1 cellular context compared by ENCODE assay signal in genomic region chr7:50558380-50559051, GRCh38.
TF ChIP-seq lines count a peak whose summit lies in the region.

No MANE protein-coding gene starts in this region.

TF ChIP-seq in K562, 482 proteins besides CTCF, POLR2A, EP300 and RAD21 (continued from another document and continues in another):
- TF ChIP-seq STAT6 (CRISPR knock-in tag; IDR thresholded peaks at IDR 0.05) (no peak), ARID3B (CRISPR knock-in tag; IDR thresholded peaks at IDR 0.05; ENCODE audit: borderline replicate concordance) (no peak), NEUROD1 (IDR thresholded peaks at IDR 0.05; ENCODE audit: borderline replicate concordance, low read depth, low read length, partially characterized antibody) (no peak), ARID1B (IDR thresholded peaks at IDR 0.05) (peak; percentile 96), NCOA6 (IDR thresholded peaks at IDR 0.05) (no peak), CEBPG (CRISPR knock-in tag; IDR thresholded peaks at IDR 0.05) (peak; percentile 52; the same call in 1 of the 2 replicates), CEBPG (tag; conservative IDR thresholded peaks at IDR 0.05 in 1 of 2, IDR thresholded peaks at IDR 0.05 in 1 of 2) (peak; percentile 74 to 76), HEY1 (CRISPR knock-in tag; IDR thresholded peaks at IDR 0.05; ENCODE audit: borderline replicate concordance) (peak; percentile 73; the same call in 1 of the 2 replicates), NCOA2 (IDR thresholded peaks at IDR 0.05; ENCODE audit: partially characterized antibody in 2 of 2) (peak in 1 of 2 experiments; percentile 38), CGGBP1 (CRISPR knock-in tag; IDR thresholded peaks at IDR 0.05) (no peak), ZNF79 (CRISPR knock-in tag; IDR thresholded peaks at IDR 0.05; ENCODE audit: low read depth) (no peak), FOXJ3 (CRISPR knock-in tag; IDR thresholded peaks at IDR 0.05) (no peak), DDX20 (tag; IDR thresholded peaks at IDR 0.05; ENCODE audit: low read depth) (no peak), CCNT2 (IDR thresholded peaks at IDR 0.05; ENCODE audit: borderline replicate concordance, extremely low read depth, insufficient read length, low read depth, low read length) (peak; percentile 46), ATF3 (IDR thresholded peaks at IDR 0.05) (no peak), ATF3 (CRISPR knock-in tag; conservative IDR thresholded peaks at IDR 0.05) (0 out of 2 replicates have a peak, but pooled peaks have one; percentile 30), SETDB1 (IDR thresholded peaks at IDR 0.05; ENCODE audit: low read length) (no peak), PBX2 (CRISPR knock-in tag; IDR thresholded peaks at IDR 0.05; ENCODE audit: low read depth) (no peak), PBX2 (tag; conservative IDR thresholded peaks at IDR 0.05; ENCODE audit: low read depth) (peak; percentile 86), NFYB (IDR thresholded peaks at IDR 0.05; ENCODE audit: extremely low read depth, insufficient read length) (no peak), MCM5 (IDR thresholded peaks at IDR 0.05; ENCODE audit: low read depth) (no peak), TAF7 (tag; IDR thresholded peaks at IDR 0.05) (no peak), ZNF655 (CRISPR knock-in tag; IDR thresholded peaks at IDR 0.05) (no peak), RBM14 (IDR thresholded peaks at IDR 0.05; ENCODE audit: borderline replicate concordance, insufficient read depth, low read depth, low read length) (no peak), ATF1 (CRISPR knock-in tag; IDR thresholded peaks at IDR 0.05) (no peak), ATF1 (tag; IDR thresholded peaks at IDR 0.05) (no peak), XRCC3 (IDR thresholded peaks at IDR 0.05) (no peak), RFX7 (CRISPR knock-in tag; IDR thresholded peaks at IDR 0.05) (no peak), CREM (IDR thresholded peaks at IDR 0.05; ENCODE audit: low read depth) (peak; percentile 56; the same call in 1 of the 2 replicates), CREB1 (IDR thresholded peaks at IDR 0.05) (peak; percentile 27; the same call in 1 of the 2 replicates), CREB1 (CRISPR knock-in tag; IDR thresholded peaks at IDR 0.05) (no peak), ZBED1 (IDR thresholded peaks at IDR 0.05) (peak; percentile 75; the same call in 1 of the 2 replicates), LEF1 (IDR thresholded peaks at IDR 0.05) (peak; percentile 47; the same call in 1 of the 2 replicates), FUS (optimal IDR thresholded peaks at IDR 0.05; ENCODE audit: low read depth, low read length) (no peak), JUN (IDR thresholded peaks at IDR 0.05; ENCODE audit: borderline replicate concordance, low read depth, low read length) (no peak), JUN (CRISPR knock-in tag; IDR thresholded peaks at IDR 0.05; ENCODE audit: borderline replicate concordance) (no peak), NFIC (IDR thresholded peaks at IDR 0.05) (peak; percentile 79), TEAD2 (tag; IDR thresholded peaks at IDR 0.05) (no peak), KAT2B (IDR thresholded peaks at IDR 0.05; ENCODE audit: low read depth, low read length) (no peak), SIN3A (IDR thresholded peaks at IDR 0.05; ENCODE audit: borderline replicate concordance in 2 of 2, control insufficient read depth in 1 of 2, low read depth in 2 of 2, low read length in 2 of 2) (no peak), MYC (IDR thresholded peaks at IDR 0.05; ENCODE audit: low read depth, low read length) (peak; percentile 43; the same call in 1 of the 2 replicates), MYC (CRISPR knock-in tag; IDR thresholded peaks at IDR 0.05; ENCODE audit: borderline replicate concordance, low read depth) (no peak), NFIX (CRISPR knock-in tag; IDR thresholded peaks at IDR 0.05; ENCODE audit: low read depth) (no peak), TCF15 (CRISPR knock-in tag; IDR thresholded peaks at IDR 0.05) (no peak)
- TF ChIP-seq, protein P1, sequence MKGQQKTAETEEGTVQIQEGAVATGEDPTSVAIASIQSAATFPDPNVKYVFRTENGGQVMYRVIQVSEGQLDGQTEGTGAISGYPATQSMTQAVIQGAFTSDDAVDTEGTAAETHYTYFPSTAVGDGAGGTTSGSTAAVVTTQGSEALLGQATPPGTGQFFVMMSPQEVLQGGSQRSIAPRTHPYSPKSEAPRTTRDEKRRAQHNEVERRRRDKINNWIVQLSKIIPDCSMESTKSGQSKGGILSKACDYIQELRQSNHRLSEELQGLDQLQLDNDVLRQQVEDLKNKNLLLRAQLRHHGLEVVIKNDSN (CRISPR knock-in tag; IDR thresholded peaks at IDR 0.05): no peak
- TF ChIP-seq, protein P2, sequence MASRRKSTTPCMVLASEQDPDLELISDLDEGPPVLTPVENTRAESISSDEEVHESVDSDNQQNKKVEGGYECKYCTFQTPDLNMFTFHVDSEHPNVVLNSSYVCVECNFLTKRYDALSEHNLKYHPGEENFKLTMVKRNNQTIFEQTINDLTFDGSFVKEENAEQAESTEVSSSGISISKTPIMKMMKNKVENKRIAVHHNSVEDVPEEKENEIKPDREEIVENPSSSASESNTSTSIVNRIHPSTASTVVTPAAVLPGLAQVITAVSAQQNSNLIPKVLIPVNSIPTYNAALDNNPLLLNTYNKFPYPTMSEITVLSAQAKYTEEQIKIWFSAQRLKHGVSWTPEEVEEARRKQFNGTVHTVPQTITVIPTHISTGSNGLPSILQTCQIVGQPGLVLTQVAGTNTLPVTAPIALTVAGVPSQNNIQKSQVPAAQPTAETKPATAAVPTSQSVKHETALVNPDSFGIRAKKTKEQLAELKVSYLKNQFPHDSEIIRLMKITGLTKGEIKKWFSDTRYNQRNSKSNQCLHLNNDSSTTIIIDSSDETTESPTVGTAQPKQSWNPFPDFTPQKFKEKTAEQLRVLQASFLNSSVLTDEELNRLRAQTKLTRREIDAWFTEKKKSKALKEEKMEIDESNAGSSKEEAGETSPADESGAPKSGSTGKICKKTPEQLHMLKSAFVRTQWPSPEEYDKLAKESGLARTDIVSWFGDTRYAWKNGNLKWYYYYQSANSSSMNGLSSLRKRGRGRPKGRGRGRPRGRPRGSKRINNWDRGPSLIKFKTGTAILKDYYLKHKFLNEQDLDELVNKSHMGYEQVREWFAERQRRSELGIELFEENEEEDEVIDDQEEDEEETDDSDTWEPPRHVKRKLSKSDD (conservative IDR thresholded peaks at IDR 0.05; ENCODE audit: low read length): no peak
- TF ChIP-seq, protein P3, sequence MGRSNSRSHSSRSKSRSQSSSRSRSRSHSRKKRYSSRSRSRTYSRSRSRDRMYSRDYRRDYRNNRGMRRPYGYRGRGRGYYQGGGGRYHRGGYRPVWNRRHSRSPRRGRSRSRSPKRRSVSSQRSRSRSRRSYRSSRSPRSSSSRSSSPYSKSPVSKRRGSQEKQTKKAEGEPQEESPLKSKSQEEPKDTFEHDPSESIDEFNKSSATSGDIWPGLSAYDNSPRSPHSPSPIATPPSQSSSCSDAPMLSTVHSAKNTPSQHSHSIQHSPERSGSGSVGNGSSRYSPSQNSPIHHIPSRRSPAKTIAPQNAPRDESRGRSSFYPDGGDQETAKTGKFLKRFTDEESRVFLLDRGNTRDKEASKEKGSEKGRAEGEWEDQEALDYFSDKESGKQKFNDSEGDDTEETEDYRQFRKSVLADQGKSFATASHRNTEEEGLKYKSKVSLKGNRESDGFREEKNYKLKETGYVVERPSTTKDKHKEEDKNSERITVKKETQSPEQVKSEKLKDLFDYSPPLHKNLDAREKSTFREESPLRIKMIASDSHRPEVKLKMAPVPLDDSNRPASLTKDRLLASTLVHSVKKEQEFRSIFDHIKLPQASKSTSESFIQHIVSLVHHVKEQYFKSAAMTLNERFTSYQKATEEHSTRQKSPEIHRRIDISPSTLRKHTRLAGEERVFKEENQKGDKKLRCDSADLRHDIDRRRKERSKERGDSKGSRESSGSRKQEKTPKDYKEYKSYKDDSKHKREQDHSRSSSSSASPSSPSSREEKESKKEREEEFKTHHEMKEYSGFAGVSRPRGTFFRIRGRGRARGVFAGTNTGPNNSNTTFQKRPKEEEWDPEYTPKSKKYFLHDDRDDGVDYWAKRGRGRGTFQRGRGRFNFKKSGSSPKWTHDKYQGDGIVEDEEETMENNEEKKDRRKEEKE (IDR thresholded peaks at IDR 0.05; ENCODE audit: borderline replicate concordance in 1 of 2, control insufficient read depth in 1 of 2, low read depth in 2 of 2, low read length in 1 of 2): no peak
- TF ChIP-seq, protein P4, sequence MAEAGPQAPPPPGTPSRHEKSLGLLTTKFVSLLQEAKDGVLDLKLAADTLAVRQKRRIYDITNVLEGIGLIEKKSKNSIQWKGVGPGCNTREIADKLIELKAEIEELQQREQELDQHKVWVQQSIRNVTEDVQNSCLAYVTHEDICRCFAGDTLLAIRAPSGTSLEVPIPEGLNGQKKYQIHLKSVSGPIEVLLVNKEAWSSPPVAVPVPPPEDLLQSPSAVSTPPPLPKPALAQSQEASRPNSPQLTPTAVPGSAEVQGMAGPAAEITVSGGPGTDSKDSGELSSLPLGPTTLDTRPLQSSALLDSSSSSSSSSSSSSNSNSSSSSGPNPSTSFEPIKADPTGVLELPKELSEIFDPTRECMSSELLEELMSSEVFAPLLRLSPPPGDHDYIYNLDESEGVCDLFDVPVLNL (CRISPR knock-in tag; IDR thresholded peaks at IDR 0.05; ENCODE audit: low read depth): no peak
